In genomic region chr5:161719157-161719556, GRCh38 we compare ENCODE assay signal across 31 cellular contexts. TPM values are rescaled to one million over a fixed set of nuclear protein-coding genes. Genes with fewer than 3 reads are reported as not detected.
"Had no signal": no experiment of that assay in that cellular context is flagged by ENCODE, and none has a peak within 500 bp of the region (broad histone marks: within the 10 kb centered on the region; RNA-seq: fewer than 3 reads in every experiment).

No MANE protein-coding gene starts in this region.

- DNase-seq: activated effector memory CD4-positive, alpha-beta T cell treated with anti-CD3 and anti-CD28 coated beads, Interleukin-2, amount 50 U/mL, for 16 hours; activated effector memory CD4-positive, alpha-beta T cell treated with Interleukin-2 at 50 U/mL for 16 hours; activated gamma-delta T cell; activated gamma-delta T cell treated with Interleukin-2 at 50 U/mL for 16 hours; activated naive CD4-positive, alpha-beta T cell; activated naive CD4-positive, alpha-beta T cell treated with anti-CD3 and anti-CD28 coated beads for 36 hours; activated naive CD4-positive, alpha-beta T cell treated with anti-CD3 and anti-CD28 coated beads, Interleukin-2, amount 10 ng/mL, durations not matched to agents 7 days and 5 days; activated naive CD4-positive, alpha-beta T cell treated with anti-CD3 and anti-CD28 coated beads, Interleukin-2, amount 50 U/mL, for 16 hours; activated naive CD4-positive, alpha-beta T cell treated with Interleukin-2 at 50 U/mL for 16 hours; activated naive CD8-positive, alpha-beta T cell treated with anti-CD3 and anti-CD28 coated beads for 36 hours; activated naive CD8-positive, alpha-beta T cell treated with anti-CD3 and anti-CD28 coated beads, Interleukin-2, amount 10 ng/mL, durations not matched to agents 7 days and 5 days; activated naive CD8-positive, alpha-beta T cell treated with anti-CD3 and anti-CD28 coated beads, Interleukin-2, amount 50 U/mL, for 24 hours; activated T-cell treated with anti-CD3 and anti-CD28 coated beads, Interleukin-2, amount 50 U/mL, for 1 hour; activated T-cell treated with anti-CD3 and anti-CD28 coated beads, Interleukin-2, amount 50 U/mL, for 24 hours; activated T-cell treated with anti-CD3 and anti-CD28 coated beads, Interleukin-2, amount 50 U/mL, for 4 hours; activated T-cell treated with anti-CD3 and anti-CD28 coated beads, Interleukin-2, amount 50 U/mL, for 48 hours; activated T-cell treated with anti-CD3 and anti-CD28 coated beads, Interleukin-2, amount 50 U/mL, for 72 hours; adrenal gland; amniotic stem cell; amygdala; anterior cingulate cortex; aorta; body of pancreas; brain microvascular endothelial cell; caudate nucleus; central memory CD4-positive, alpha-beta T cell; cerebellar nuclear complex had no signal

- H3K9me3 ChIP-seq: adrenal gland, ascending aorta, body of pancreas, breast epithelium had no signal

- H3K4me3 ChIP-seq: adrenal gland, ascending aorta, body of pancreas, breast epithelium, cardiac muscle cell had no signal

- H3K27ac ChIP-seq: adrenal gland, ascending aorta, body of pancreas, brain microvascular endothelial cell, breast epithelium, cardiac muscle cell had no signal

- H3K27me3 ChIP-seq: adrenal gland, ascending aorta, body of pancreas, brain microvascular endothelial cell, breast epithelium, cardiac muscle cell had no signal

- H3K36me3 ChIP-seq: adrenal gland, ascending aorta, brain microvascular endothelial cell, breast epithelium, cardiac muscle cell had no signal

RNA-seq across cellular contexts. Expression of gene GABRA6, which starts 33.6 kb away (rescaled TPM):
- polyA plus RNA-seq: adipose tissue, adrenal gland, aorta, cardiac muscle cell had no signal
